In genomic region chr7:44617225-44617885, GRCh38 we compare ENCODE assay signal across 1 cellular context.
TF ChIP-seq lines count a peak whose summit lies in the region.

No MANE protein-coding gene starts in this region.

TF ChIP-seq in K562, 482 proteins besides CTCF, POLR2A, EP300 and RAD21 (continued from another document):
- TF ChIP-seq POLR2AphosphoS5 (IDR thresholded peaks at IDR 0.05; ENCODE audit: control insufficient read depth, insufficient read depth, low read depth, low read length): no peak
- TF ChIP-seq RFX1 (IDR thresholded peaks at IDR 0.05): no peak
- no peak for TF ChIP-seq MYBL2 (IDR thresholded peaks at IDR 0.05; ENCODE audit: low read depth)
- no peak for TF ChIP-seq MYBL2 (CRISPR knock-in tag; IDR thresholded peaks at IDR 0.05; ENCODE audit: borderline replicate concordance)
- no peak for TF ChIP-seq ZNF77 (CRISPR knock-in tag; IDR thresholded peaks at IDR 0.05)
- peak; percentile 88 for TF ChIP-seq RAD51 (IDR thresholded peaks at IDR 0.05; ENCODE audit: borderline replicate concordance, low read depth)
- TF ChIP-seq ARNT (IDR thresholded peaks at IDR 0.05): no peak
- no peak for TF ChIP-seq RBFOX2 (IDR thresholded peaks at IDR 0.05; ENCODE audit: low read depth, low read length)
- TF ChIP-seq ZFP30 (CRISPR knock-in tag; IDR thresholded peaks at IDR 0.05; ENCODE audit: borderline replicate concordance): no peak
- 0 out of 2 replicates have a peak, but pooled peaks have one; percentile 34 for TF ChIP-seq FOXJ2 (tag; IDR thresholded peaks at IDR 0.05)
- no peak for TF ChIP-seq TGIF2 (CRISPR knock-in tag; IDR thresholded peaks at IDR 0.05)
- TF ChIP-seq ARID1B (IDR thresholded peaks at IDR 0.05): no peak
- no peak for TF ChIP-seq PHF20 (IDR thresholded peaks at IDR 0.05; ENCODE audit: partially characterized antibody)
- TF ChIP-seq MNT (conservative IDR thresholded peaks at IDR 0.05): no peak
- TF ChIP-seq ZNF561 (CRISPR knock-in tag; conservative IDR thresholded peaks at IDR 0.05): no peak
- peak; percentile 59 for TF ChIP-seq USF2 (CRISPR knock-in tag; IDR thresholded peaks at IDR 0.05)
- 0 out of 4 replicates have a peak, but pooled peaks of 1 of the 2 experiments have one; percentile 16 for TF ChIP-seq FOXK2 (conservative IDR thresholded peaks at IDR 0.05 in 1 of 2, IDR thresholded peaks at IDR 0.05 in 1 of 2; ENCODE audit: low read depth in 2 of 2)
- no peak for TF ChIP-seq ELK1 (CRISPR knock-in tag; IDR thresholded peaks at IDR 0.05)
- TF ChIP-seq U2AF2 (optimal IDR thresholded peaks at IDR 0.05; ENCODE audit: low read depth, low read length): no peak
- no peak for TF ChIP-seq RERE (CRISPR knock-in tag; IDR thresholded peaks at IDR 0.05; ENCODE audit: borderline replicate concordance)
- TF ChIP-seq HDAC8 (tag; IDR thresholded peaks at IDR 0.05): no peak
- TF ChIP-seq ZNF232 (CRISPR knock-in tag; IDR thresholded peaks at IDR 0.05): no peak
- no peak for TF ChIP-seq ZNF431 (CRISPR knock-in tag; IDR thresholded peaks at IDR 0.05)
- no peak for TF ChIP-seq LEF1 (IDR thresholded peaks at IDR 0.05)
- TF ChIP-seq FOXJ3 (CRISPR knock-in tag; IDR thresholded peaks at IDR 0.05): no peak
- TF ChIP-seq JUND (IDR thresholded peaks at IDR 0.05; ENCODE audit: borderline replicate concordance, low read depth, low read length): no peak
- TF ChIP-seq JUND (tag; IDR thresholded peaks at IDR 0.05; ENCODE audit: borderline replicate concordance, low read depth, low read length): no peak
- TF ChIP-seq ZNF24 (IDR thresholded peaks at IDR 0.05): no peak
- TF ChIP-seq TEAD4 (IDR thresholded peaks at IDR 0.05; ENCODE audit: low read length): no peak
- TF ChIP-seq TEAD4 (CRISPR knock-in tag; IDR thresholded peaks at IDR 0.05; ENCODE audit: borderline replicate concordance): no peak
- TF ChIP-seq KLF1 (tag; IDR thresholded peaks at IDR 0.05): no peak
- TF ChIP-seq USF1 (CRISPR knock-in tag; IDR thresholded peaks at IDR 0.05): peak; percentile 70
- peak; percentile 93 for TF ChIP-seq TFE3 (CRISPR knock-in tag; IDR thresholded peaks at IDR 0.05)
- TF ChIP-seq NFATC3 (IDR thresholded peaks at IDR 0.05): no peak
- no peak for TF ChIP-seq ZKSCAN3 (CRISPR knock-in tag; IDR thresholded peaks at IDR 0.05)
- peak; percentile 86; the same call in 1 of the 2 replicates for TF ChIP-seq TOE1 (IDR thresholded peaks at IDR 0.05; ENCODE audit: borderline replicate concordance)
- no peak for TF ChIP-seq TOE1 (CRISPR knock-in tag; IDR thresholded peaks at IDR 0.05; ENCODE audit: borderline replicate concordance, low read depth)
- TF ChIP-seq MAX (CRISPR knock-in tag; IDR thresholded peaks at IDR 0.05): no peak
- TF ChIP-seq CHD2 (IDR thresholded peaks at IDR 0.05; ENCODE audit: low read depth, low read length): no peak
- TF ChIP-seq CREB5 (CRISPR knock-in tag; IDR thresholded peaks at IDR 0.05): no peak
- no peak for TF ChIP-seq MCM7 (IDR thresholded peaks at IDR 0.05)
- no peak for TF ChIP-seq KDM4B (IDR thresholded peaks at IDR 0.05; ENCODE audit: borderline replicate concordance in 2 of 2, low read depth in 1 of 2)
- TF ChIP-seq ZFP1 (CRISPR knock-in tag; IDR thresholded peaks at IDR 0.05): no peak
- no peak for TF ChIP-seq SMAD3 (CRISPR knock-in tag; conservative IDR thresholded peaks at IDR 0.05)
- TF ChIP-seq RCOR1 (IDR thresholded peaks at IDR 0.05; ENCODE audit: borderline replicate concordance in 1 of 2, low read depth in 2 of 2, low read length in 2 of 2): no peak
- no peak for TF ChIP-seq HEY1 (CRISPR knock-in tag; IDR thresholded peaks at IDR 0.05; ENCODE audit: borderline replicate concordance)
- TF ChIP-seq ARHGAP35 (IDR thresholded peaks at IDR 0.05; ENCODE audit: partially characterized antibody): no peak
